Comparison of ENCODE assay signal across 19 cellular contexts in the genomic region with DNA sequence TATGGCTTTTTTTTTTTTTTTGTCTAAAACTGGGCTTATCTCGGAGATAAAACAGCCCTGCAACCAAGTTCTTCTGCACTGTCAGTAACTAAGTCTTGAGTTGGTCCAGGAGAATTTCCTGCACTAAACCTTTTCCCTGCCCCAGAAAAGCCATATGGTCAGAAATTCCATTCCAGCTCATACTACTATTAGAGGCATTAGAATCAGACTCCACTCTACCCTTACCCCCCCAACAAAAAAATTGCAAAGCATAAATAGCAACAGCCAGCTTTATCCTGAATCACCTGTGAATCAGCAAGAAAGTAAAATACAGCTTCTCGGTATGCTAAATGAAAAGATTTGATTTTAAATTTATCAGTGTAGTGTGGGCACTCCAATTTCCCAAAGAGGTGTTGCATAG.
"Had no signal": no experiment of that assay in that cellular context is flagged by ENCODE, and none has a peak within 500 bp of the region (broad histone marks: within the 10 kb centered on the region; RNA-seq: fewer than 3 reads in every experiment).

No MANE protein-coding gene starts in this region.

- ATAC-seq: activated CD8-positive, alpha-beta T cell treated with anti-CD3 and anti-CD28 coated beads, Interleukin-2, amount 10 ng/mL, durations not matched to agents 7 days and 5 days; body of pancreas; gastroesophageal sphincter; left cardiac atrium; stimulated activated naive CD8-positive, alpha-beta T cell treated with anti-CD3 and anti-CD28 coated beads, Interleukin-15, Interleukin-2, amounts not matched to agents 100 U/mL and 50 U/mL, for 24 hours had no signal

- H3K36me3 ChIP-seq: esophagus muscularis mucosa, gastroesophageal sphincter, neutrophil, ovary, prostate gland, thyroid gland, WERI-Rb-1 had no signal

- H3K9me3 ChIP-seq: body of pancreas, esophagus muscularis mucosa, gastroesophageal sphincter, neutrophil, ovary, prostate gland, thyroid gland had no signal

- H3K27me3 ChIP-seq: body of pancreas, esophagus muscularis mucosa, neutrophil, ovary, thyroid gland had no signal

- H3K27ac ChIP-seq: body of pancreas, esophagus muscularis mucosa, gastroesophageal sphincter, neutrophil, ovary, prostate gland, thyroid gland, WERI-Rb-1 had no signal

- H3K4me1 ChIP-seq: body of pancreas, esophagus muscularis mucosa, gastroesophageal sphincter, prostate gland, thyroid gland had no signal

- DNase-seq: activated CD4-positive, alpha-beta T cell treated with anti-CD3 and anti-CD28 coated beads for 1 hour; activated CD4-positive, alpha-beta T cell treated with anti-CD3 and anti-CD28 coated beads, Interleukin-2, amount 50 U/mL, for 1 hour; activated CD8-positive, alpha-beta T cell treated with anti-CD3 and anti-CD28 coated beads, Interleukin-2, amount 10 ng/mL, durations not matched to agents 7 days and 5 days; activated gamma-delta T cell treated with Interleukin-2 at 50 U/mL for 16 hours; activated T-cell treated with anti-CD3 and anti-CD28 coated beads, Interleukin-2, amount 50 U/mL, for 1 hour; anterior cingulate cortex; body of pancreas; effector memory CD4-positive, alpha-beta T cell; head of caudate nucleus; left cardiac atrium; ovary; stimulated activated CD4-positive, alpha-beta T cell treated with anti-CD3 and anti-CD28 coated beads, Interleukin-4, amount 100 ng/mL, for 24 hours; stimulated activated naive CD8-positive, alpha-beta T cell treated with anti-CD3 and anti-CD28 coated beads, Interleukin-15, Interleukin-2, amounts not matched to agents 100 U/mL and 50 U/mL, for 24 hours; thyroid gland; WERI-Rb-1 had no signal

- H3K4me3 ChIP-seq: body of pancreas, esophagus muscularis mucosa, gastroesophageal sphincter, ovary, prostate gland, thyroid gland had no signal
